In genomic region chr16:89949121-89949742, GRCh38 we compare ENCODE assay signal across 8 cellular contexts. TPM values are rescaled to one million over a fixed set of nuclear protein-coding genes. Genes with fewer than 3 reads are reported as not detected.
DNase-seq lines count a peak whose midpoint lies in the region; ATAC-seq and TF ChIP-seq lines count a peak whose summit lies in the region.

No MANE protein-coding gene starts in this region.

- H3K27me3 Mint-ChIP-seq in HFFc6 (ENCODE audit: insufficient read depth) = no peaks in the 10 kb centered on the region; the same call in 1 of the 2 replicates
- H3K27me3 Mint-ChIP-seq in activated CD8-positive, alpha-beta T cell treated with anti-CD3 and anti-CD28 coated beads, Interleukin-2, amount 10 ng/mL, durations not matched to agents 7 days and 5 days (ENCODE audit: low read depth) = peaks cover 20% of the 10 kb centered on the region

- DNase-seq in HFFc6 = no peak
- DNase-seq in activated CD8-positive, alpha-beta T cell treated with anti-CD3 and anti-CD28 coated beads, Interleukin-2, amount 10 ng/mL, durations not matched to agents 7 days and 5 days = no peak
- DNase-seq in stimulated activated effector memory CD8-positive, alpha-beta T cell treated with anti-CD3 and anti-CD28 coated beads, Interleukin-12 subunit alpha, Interleukin-12 subunit beta, amount 100 ng/mL, for 72 hours (ENCODE audit: low spot score in 2 of 2) = no peak
- no peak for DNase-seq in NCI-H1417 (lab: John Stamatoyannopoulos, UW)
- DNase-seq in SW 1271 (lab: John Stamatoyannopoulos, UW) = no peak
- DNase-seq in GF-D8 (lab: John Stamatoyannopoulos, UW) = no peak

- H3K4me3 ChIP-seq in iPS-11a (ENCODE audit: low read depth, low read length) = peak overlapping the region; percentile 33

- H3K27ac Mint-ChIP-seq in HFFc6 = peak overlapping the region; percentile 16; the same call in 1 of the 2 replicates
- H3K27ac Mint-ChIP-seq in activated CD8-positive, alpha-beta T cell treated with anti-CD3 and anti-CD28 coated beads, Interleukin-2, amount 10 ng/mL, durations not matched to agents 7 days and 5 days = no peak overlapping the region
- peak overlapping the region; percentile 74 for H3K27ac Mint-ChIP-seq in stimulated activated effector memory CD8-positive, alpha-beta T cell treated with anti-CD3 and anti-CD28 coated beads, Interleukin-12 subunit alpha, Interleukin-12 subunit beta, amount 100 ng/mL, for 72 hours

- POLR2A ChIA-PET in activated CD8-positive, alpha-beta T cell treated with anti-CD3 and anti-CD28 coated beads, Interleukin-2, amount 10 ng/mL, durations not matched to agents 7 days and 5 days (lab: Charles Lee) = interaction anchor here (3.2 kb wide), 1 partner anchor 23 kb away, joined by 13 read pairs; no protein-coding TSS in a partner anchor

- TF ChIP-seq CTCF in HFFc6 (IDR thresholded peaks at IDR 0.05) = no peak

- ATAC-seq in activated CD8-positive, alpha-beta T cell treated with anti-CD3 and anti-CD28 coated beads, Interleukin-2, amount 10 ng/mL, durations not matched to agents 7 days and 5 days = no peak
- ATAC-seq in stimulated activated effector memory CD8-positive, alpha-beta T cell treated with anti-CD3 and anti-CD28 coated beads, Interleukin-12 subunit alpha, Interleukin-12 subunit beta, amount 100 ng/mL, for 72 hours = no peak
- no peak for ATAC-seq in GM19455 (IDR thresholded peaks at IDR 0.05; ENCODE audit: unreplicated experiment)

- H3K4me3 Mint-ChIP-seq in HFFc6 = peak overlapping the region; percentile 84
- peak overlapping the region; percentile 76 for H3K4me3 Mint-ChIP-seq in activated CD8-positive, alpha-beta T cell treated with anti-CD3 and anti-CD28 coated beads, Interleukin-2, amount 10 ng/mL, durations not matched to agents 7 days and 5 days
- peak overlapping the region; percentile 77 for H3K4me3 Mint-ChIP-seq in stimulated activated effector memory CD8-positive, alpha-beta T cell treated with anti-CD3 and anti-CD28 coated beads, Interleukin-12 subunit alpha, Interleukin-12 subunit beta, amount 100 ng/mL, for 72 hours

- H3K9me3 Mint-ChIP-seq in HFFc6 = no peaks in the 10 kb centered on the region
- H3K9me3 Mint-ChIP-seq in activated CD8-positive, alpha-beta T cell treated with anti-CD3 and anti-CD28 coated beads, Interleukin-2, amount 10 ng/mL, durations not matched to agents 7 days and 5 days (ENCODE audit: insufficient read depth) = no peaks in the 10 kb centered on the region
- H3K9me3 Mint-ChIP-seq in stimulated activated effector memory CD8-positive, alpha-beta T cell treated with anti-CD3 and anti-CD28 coated beads, Interleukin-12 subunit alpha, Interleukin-12 subunit beta, amount 100 ng/mL, for 72 hours = no peaks in the 10 kb centered on the region

- H3K4me1 Mint-ChIP-seq in HFFc6 (ENCODE audit: low read depth) = peaks cover 12% of the 10 kb centered on the region
- H3K4me1 Mint-ChIP-seq in activated CD8-positive, alpha-beta T cell treated with anti-CD3 and anti-CD28 coated beads, Interleukin-2, amount 10 ng/mL, durations not matched to agents 7 days and 5 days (ENCODE audit: low read depth) = peaks cover 12% of the 10 kb centered on the region
- H3K4me1 Mint-ChIP-seq in stimulated activated effector memory CD8-positive, alpha-beta T cell treated with anti-CD3 and anti-CD28 coated beads, Interleukin-12 subunit alpha, Interleukin-12 subunit beta, amount 100 ng/mL, for 72 hours = peaks cover 15% of the 10 kb centered on the region

- CTCF ChIA-PET in activated CD8-positive, alpha-beta T cell treated with anti-CD3 and anti-CD28 coated beads, Interleukin-2, amount 10 ng/mL, durations not matched to agents 7 days and 5 days (lab: Charles Lee) = no interaction called here

- H3K36me3 Mint-ChIP-seq in HFFc6 (ENCODE audit: low read depth) = no peaks in the 10 kb centered on the region
- no peaks in the 10 kb centered on the region for H3K36me3 Mint-ChIP-seq in activated CD8-positive, alpha-beta T cell treated with anti-CD3 and anti-CD28 coated beads, Interleukin-2, amount 10 ng/mL, durations not matched to agents 7 days and 5 days (ENCODE audit: low read depth)
- H3K36me3 Mint-ChIP-seq in stimulated activated effector memory CD8-positive, alpha-beta T cell treated with anti-CD3 and anti-CD28 coated beads, Interleukin-12 subunit alpha, Interleukin-12 subunit beta, amount 100 ng/mL, for 72 hours = peaks cover 6% of the 10 kb centered on the region

RNA-seq across cellular contexts. Expression of gene DEF8, which starts 0.7 kb away (rescaled TPM):
- total RNA-seq in HFFc6 (2021; fragmentation: NEBNext Ultra II Directional; extraction: Animal tissue kit (Norgen Biotek cat#: 25700)) = 10 to 100 TPM; 59.6 to 69.2 (median 65.9) TPM
- 10 to 100 TPM; 19.8 to 25.7 TPM for total RNA-seq in activated CD8-positive, alpha-beta T cell treated with anti-CD3 and anti-CD28 coated beads, Interleukin-2, amount 10 ng/mL, durations not matched to agents 7 days and 5 days

RNA-seq across cellular contexts. Expression of gene TUBB3, which starts 26.1 kb away (rescaled TPM):
- 100 to 1,000 TPM; 147 to 212 (median 164) TPM for total RNA-seq in HFFc6 (2021; fragmentation: NEBNext Ultra II Directional; extraction: Animal tissue kit (Norgen Biotek cat#: 25700))
- 1 to 10 TPM; 1.1 to 1.3 TPM for total RNA-seq in activated CD8-positive, alpha-beta T cell treated with anti-CD3 and anti-CD28 coated beads, Interleukin-2, amount 10 ng/mL, durations not matched to agents 7 days and 5 days

RNA-seq across cellular contexts. Expression of gene MC1R, which starts 30.6 kb away (rescaled TPM):
- 1 to 10 TPM; 2.1 to 3.2 (median 3.0) TPM for total RNA-seq in HFFc6 (2021; fragmentation: NEBNext Ultra II Directional; extraction: Animal tissue kit (Norgen Biotek cat#: 25700))
- total RNA-seq in activated CD8-positive, alpha-beta T cell treated with anti-CD3 and anti-CD28 coated beads, Interleukin-2, amount 10 ng/mL, durations not matched to agents 7 days and 5 days = 1 to 10 TPM; 4.7 to 5.0 TPM

Comparison
In these comparisons a context has a peak if more than half of its experiments do, and no peak if none do; other contexts are left out.
1. RNA of gene TUBB3, which starts 26.1 kb away (total RNA-seq): 147 to 212 TPM in HFFc6; 1.1 to 1.3 TPM in activated CD8-positive, alpha-beta T cell treated with anti-CD3 and anti-CD28 coated beads, Interleukin-2, amount 10 ng/mL, durations not matched to agents 7 days and 5 days; every median in the first group is over 10 times any median in the second.
2. Peak in every context shown above with its lines, with median percentiles within 50 percentile points of each other: H3K4me3 Mint-ChIP-seq.